Comparison of ENCODE assay signal across 1 cellular context in the genomic region with DNA sequence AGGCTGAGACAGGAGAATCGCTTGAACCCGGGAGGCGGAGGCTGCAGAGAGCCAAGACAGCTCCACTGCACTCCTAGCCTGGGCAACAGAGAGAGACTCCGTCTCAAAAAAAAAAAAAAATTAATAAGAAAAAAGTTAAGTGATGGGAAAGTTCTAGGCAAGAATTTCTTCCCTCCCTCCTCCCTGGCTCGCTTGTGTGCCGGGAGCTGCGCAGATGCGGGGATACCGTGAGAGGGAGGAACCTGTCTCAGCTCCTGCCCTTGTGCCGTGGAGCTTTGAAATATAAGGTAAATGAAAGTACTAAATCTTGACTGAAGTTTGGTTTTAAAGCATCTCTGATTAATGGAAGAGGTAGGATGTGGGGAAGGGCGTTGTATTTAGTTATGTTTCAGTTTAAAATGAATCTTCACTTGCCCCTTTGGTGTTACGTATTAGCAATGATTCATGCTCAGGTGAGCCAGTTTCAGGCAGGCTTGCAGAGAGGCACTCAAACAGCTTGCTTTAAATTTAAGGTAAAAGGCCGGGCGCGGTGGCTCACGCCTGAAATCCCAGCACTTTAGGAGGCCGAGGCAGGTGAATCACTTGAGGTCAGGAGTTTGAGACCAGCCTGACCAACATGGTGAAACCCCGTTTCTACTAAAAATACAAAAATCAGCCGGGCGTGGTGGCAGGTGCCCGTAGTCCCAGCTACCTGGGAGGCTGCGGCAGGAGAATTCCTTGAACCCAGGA.
TF ChIP-seq lines count a peak whose summit lies in the region.

No MANE protein-coding gene starts in this region.

TF ChIP-seq in GM12891, 5 proteins besides CTCF, POLR2A, EP300 and RAD21:
- TF ChIP-seq POU2F2 (IDR thresholded peaks at IDR 0.05; ENCODE audit: low read depth, low read length) (no peak), SPI1 (IDR thresholded peaks at IDR 0.05; ENCODE audit: low read depth, low read length) (no peak), PAX5 (IDR thresholded peaks at IDR 0.05; ENCODE audit: insufficient read depth, low read length, severe bottlenecking) (no peak), TAF1 (IDR thresholded peaks at IDR 0.05; ENCODE audit: low read depth, low read length) (no peak), POLR2AphosphoS5 (IDR thresholded peaks at IDR 0.05; ENCODE audit: low read depth, low read length) (no peak)
